In the genomic region with DNA sequence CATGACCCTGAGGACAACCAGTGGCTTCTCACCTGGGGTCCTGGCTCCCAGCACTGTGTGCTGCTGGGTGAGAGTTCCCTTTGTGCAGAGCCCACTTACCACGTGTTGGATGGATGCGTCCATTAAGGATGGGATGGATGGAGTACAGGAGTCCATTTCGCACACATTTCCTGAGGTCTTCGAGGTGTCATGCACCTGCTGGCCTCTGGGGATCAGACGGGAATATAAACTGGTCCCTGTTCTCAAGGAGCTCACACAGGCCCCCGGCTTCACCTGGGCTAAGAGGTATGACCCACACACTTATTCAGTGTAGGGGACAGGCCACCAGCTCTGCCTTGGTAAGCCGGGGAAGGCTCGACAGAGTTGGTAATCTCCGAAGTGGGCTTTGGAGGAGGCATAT, we compare ENCODE assay signal across 15 cellular contexts. TPM values are rescaled to one million over a fixed set of nuclear protein-coding genes. Genes with fewer than 3 reads are reported as not detected.
A peak's percentile ranks its signal among the peaks of the same experiment; 100 is the strongest.
DNase-seq lines count a peak whose midpoint lies in the region; ATAC-seq, FAIRE-seq and TF ChIP-seq lines count a peak whose summit lies in the region.
"Had no signal": no experiment of that assay in that cellular context is flagged by ENCODE, and none has a peak within 500 bp of the region (broad histone marks: within the 10 kb centered on the region; RNA-seq: fewer than 3 reads in every experiment).

No MANE protein-coding gene starts in this region.

- H2AFZ ChIP-seq in HCT116 (ENCODE audit: low read depth, low read length, poor library complexity, severe bottlenecking) (no peak overlapping the region), K562 (ENCODE audit: low read depth, low read length) (no peak overlapping the region)

- in situ Hi-C loops in K562 (cut with MboI) = loop anchor here (25.0 kb wide), 1 partner anchor 1390 kb away; no protein-coding TSS in a partner anchor

- H3K4me2 ChIP-seq in HCT116 (ENCODE audit: low read length) (no peak overlapping the region), K562 (ENCODE audit: insufficient read depth, low read length) (no peak overlapping the region)

- H3K4me1 Mint-ChIP-seq in nephron = peaks cover 44% of the 10 kb centered on the region
- H3K4me1 Mint-ChIP-seq in effector memory CD8-positive, alpha-beta T cell (ENCODE audit: low read depth in 2 of 2) = no peaks in the 10 kb centered on the region

- CTCF ChIA-PET in HCT116 (lab: Charles Lee) = no interaction called here
- CTCF ChIA-PET in K562 (lab: Yijun Ruan, JAX; ENCODE audit: low intra/inter-chr PET ratio) = no interaction called here

- H3K27me3 ChIP-seq in HCT116 (ENCODE audit: insufficient read depth, low read length) (peaks cover 3% of the 10 kb centered on the region; the same call in 1 of the 2 replicates), K562 (ENCODE audit: control insufficient read depth in 2 of 2, insufficient read depth in 2 of 2, low read length in 2 of 2) (peaks cover 25 to 59% of the 10 kb centered on the region in 2 experiments; a peak in 4 of 5 replicates), vagina (no peaks in the 10 kb centered on the region)

- TF ChIP-seq POLR2A in HCT116 (IDR thresholded peaks at IDR 0.05; ENCODE audit: borderline replicate concordance, extremely low read depth, insufficient read depth, insufficient read length) = no peak
- TF ChIP-seq POLR2A in K562 (conservative IDR thresholded peaks at IDR 0.05) = no peak
- TF ChIP-seq POLR2A in vagina (IDR thresholded peaks at IDR 0.05) = no peak

- H3K27ac ChIP-seq in HCT116 (ENCODE audit: low read depth, low read length) (no peak overlapping the region), K562 (ENCODE audit: extremely low read depth, low read depth, low read length) (no peak overlapping the region), vagina (peak overlapping the region; percentile 54)
- H3K27ac ChIP-seq: HL-60 had no signal

- H3K9ac ChIP-seq in HCT116 (ENCODE audit: low read length) = no peak overlapping the region
- H3K9ac ChIP-seq in K562 (ENCODE audit: insufficient read depth in 1 of 2, low read depth in 2 of 2, low read length in 2 of 2) = no peak overlapping the region

- no peak overlapping the region for H3K4me3 Mint-ChIP-seq in nephron
- H3K4me3 Mint-ChIP-seq in effector memory CD8-positive, alpha-beta T cell = no peak overlapping the region
- H3K4me3 Mint-ChIP-seq: CD14-positive monocyte; CD8-positive, alpha-beta T cell had no signal

- no peak for FAIRE-seq in K562 (lab: Jason Lieb, UNC)
- FAIRE-seq: D721Med had no signal

- no peaks in the 10 kb centered on the region for H4K20me1 ChIP-seq in HCT116 (ENCODE audit: insufficient read depth)
- no peaks in the 10 kb centered on the region for H4K20me1 ChIP-seq in K562 (replicated peaks; ENCODE audit: control insufficient read depth, insufficient read depth, low read length)

- ATAC-seq in HCT116 = peak; percentile 55; the same call in 1 of the 2 replicates
- ATAC-seq in K562 = peak; percentile 70
- ATAC-seq in GM19455 (IDR thresholded peaks at IDR 0.05; ENCODE audit: unreplicated experiment) = no peak
- no peak for ATAC-seq in effector memory CD8-positive, alpha-beta T cell (replicated peaks)
- ATAC-seq: CD8-positive, alpha-beta T cell had no signal

- peaks cover 14% of the 10 kb centered on the region for H3K27me3 Mint-ChIP-seq in nephron (ENCODE audit: low read depth)
- H3K27me3 Mint-ChIP-seq in effector memory CD8-positive, alpha-beta T cell = peaks cover 35 to 72% of the 10 kb centered on the region in 2 donors

- POLR2A ChIA-PET in HCT116 (lab: Charles Lee) = no interaction called here
- POLR2A ChIA-PET in K562 (lab: Yijun Ruan, JAX) = interaction anchor here (0.8 kb wide), 1 partner anchor 164 kb away, joined by 4 read pairs; no protein-coding TSS in a partner anchor

- H3K79me2 ChIP-seq in HCT116 (ENCODE audit: insufficient read depth, low read length) = no peaks in the 10 kb centered on the region
- H3K79me2 ChIP-seq in K562 (ENCODE audit: control insufficient read depth, insufficient read depth, low read length) = no peaks in the 10 kb centered on the region

- H3K36me3 ChIP-seq in HCT116 (ENCODE audit: control insufficient read depth in 1 of 2, insufficient read depth in 2 of 2, low read length in 2 of 2) (no peaks in the 10 kb centered on the region), K562 (ENCODE audit: control insufficient read depth, insufficient read depth, low read length) (no peaks in the 10 kb centered on the region), vagina (no peaks in the 10 kb centered on the region)

- H3K4me1 ChIP-seq in HCT116 (ENCODE audit: control insufficient read depth in 1 of 2, insufficient read depth in 2 of 2, low read length in 2 of 2) = no peaks in the 10 kb centered on the region
- H3K4me1 ChIP-seq in K562 (replicated peaks in 1 of 2; ENCODE audit: control insufficient read depth in 2 of 2, insufficient read depth in 2 of 2, low read length in 2 of 2) = no peaks in the 10 kb centered on the region
- no peaks in the 10 kb centered on the region for H3K4me1 ChIP-seq in vagina

- H3K9me3 Mint-ChIP-seq in nephron = no peaks in the 10 kb centered on the region
- H3K9me3 Mint-ChIP-seq in effector memory CD8-positive, alpha-beta T cell = no peaks in the 10 kb centered on the region
- H3K9me3 Mint-ChIP-seq: CD14-positive monocyte; CD8-positive, alpha-beta T cell had no signal

- TF ChIP-seq CTCF in HCT116 (IDR thresholded peaks at IDR 0.05 in 2 of 3, conservative IDR thresholded peaks at IDR 0.05 in 1 of 3; ENCODE audit: borderline replicate concordance in 1 of 3, insufficient read depth in 1 of 3, low read depth in 2 of 3, low read length in 2 of 3) = no peak
- no peak for TF ChIP-seq CTCF in K562 (IDR thresholded peaks at IDR 0.05 in 2 of 3, conservative IDR thresholded peaks at IDR 0.05 in 1 of 3; ENCODE audit: insufficient read depth in 2 of 3, low read depth in 1 of 3, low read length in 3 of 3)
- TF ChIP-seq CTCF in nephron (IDR thresholded peaks at IDR 0.05; ENCODE audit: unreplicated experiment in 3 of 3) = no peak
- TF ChIP-seq CTCF in vagina (IDR thresholded peaks at IDR 0.05) = no peak

- RAD21 ChIA-PET in HCT116 (lab: Charles Lee; ENCODE audit: low non-redundant PET in 1 of 2, low total read pairs in 2 of 2, uncharacterized antibody in 2 of 2, unreplicated experiment in 2 of 2) = no interaction called here

- H3K4me3 ChIP-seq in HCT116 (replicated peaks in 1 of 2; ENCODE audit: low read depth in 1 of 2, low read length in 2 of 2) (no peak overlapping the region), K562 (no peak overlapping the region), vagina (no peak overlapping the region)

- peak overlapping the region; percentile 88 to 98 (median 96) for H3K27ac Mint-ChIP-seq in nephron
- H3K27ac Mint-ChIP-seq in effector memory CD8-positive, alpha-beta T cell = no peak overlapping the region
- H3K27ac Mint-ChIP-seq: CD8-positive, alpha-beta T cell had no signal

- no peaks in the 10 kb centered on the region for H3K36me3 Mint-ChIP-seq in nephron (ENCODE audit: low read depth)
- no peaks in the 10 kb centered on the region for H3K36me3 Mint-ChIP-seq in effector memory CD8-positive, alpha-beta T cell (ENCODE audit: insufficient read depth)
- H3K36me3 Mint-ChIP-seq: CD14-positive monocyte; CD8-positive, alpha-beta T cell had no signal

- no peaks in the 10 kb centered on the region for H3K9me2 ChIP-seq in HCT116 (ENCODE audit: insufficient read depth)

- TF ChIP-seq EP300 in K562 (IDR thresholded peaks at IDR 0.05; ENCODE audit: low read length) = no peak

- H3K9me1 ChIP-seq in K562 (ENCODE audit: control insufficient read depth, insufficient read depth, low read length) = no peaks in the 10 kb centered on the region

- intact Hi-C loops in HCT116 (cut with micrococcal nuclease) (no loop called here), K562 (cut with micrococcal nuclease) (no loop called here), vagina (cut with DNase I) (no loop called here)

- DNase-seq in HCT116 (ENCODE audit: low read depth, low spot score) (no peak), K562 (ENCODE audit: extremely low read depth in 1 of 4, low spot score in 3 of 4) (no peak), vagina (ENCODE audit: extremely low spot score in 2 of 2) (no peak), germinal center (ENCODE audit: low spot score) (no peak)
- DNase-seq in effector memory CD8-positive, alpha-beta T cell = no peak
- DNase-seq: CD8-positive, alpha-beta T cell; COR-L47; DMS153; GF-D8; KBM-7 had no signal

- no peaks in the 10 kb centered on the region for H3K9me3 ChIP-seq in HCT116 (ENCODE audit: control insufficient read depth in 1 of 2, insufficient read depth in 1 of 2, low read depth in 1 of 2, low read length in 2 of 2)
- H3K9me3 ChIP-seq in K562 (replicated peaks; ENCODE audit: control insufficient read depth, insufficient read depth, low read depth, low read length) = no peaks in the 10 kb centered on the region
- H3K9me3 ChIP-seq in vagina = no peaks in the 10 kb centered on the region

- BruUV-seq in HCT116 (replicated peaks; lab: Mats Ljungman, UMichigan) (no TSS peak), K562 (replicated peaks; lab: Mats Ljungman, UMichigan) (no TSS peak)

- WGBS in K562 (ENCODE audit: insufficient coverage, low coverage, missing lambda C conversion rate) = 3% methylated on average over 9 of the region's 9 CpGs

- TF ChIP-seq RAD21 in HCT116 (IDR thresholded peaks at IDR 0.05; ENCODE audit: low read depth) = no peak
- no peak for TF ChIP-seq RAD21 in K562 (CRISPR knock-in tag; conservative IDR thresholded peaks at IDR 0.05 in 1 of 2, IDR thresholded peaks at IDR 0.05 in 1 of 2)

TF ChIP-seq in HCT116, 20 proteins besides CTCF, POLR2A, EP300 and RAD21 (continues in another document):
- no peak for TF ChIP-seq EZH2 (IDR thresholded peaks at IDR 0.05)

TF ChIP-seq in K562, 482 proteins besides CTCF, POLR2A, EP300 and RAD21 (continues in another document):
- no peak for TF ChIP-seq CBFB (CRISPR knock-in tag; IDR thresholded peaks at IDR 0.05)

RNA-seq across cellular contexts. Expression of gene MAGEF1, which starts 39.5 kb away (rescaled TPM):
- 44.1 TPM for total RNA-seq in HCT116 (2021; ENCODE audit: unreplicated experiment)
- polyA plus RNA-seq in HCT116 (2012) = 27.4 and 32.4 TPM in 2 replicates
- 7.7 and 11.5 TPM in 2 replicates for total RNA-seq in K562 (2011; cell fraction: chromatin; rRNA removed; ENCODE audit: low replicate concordance)
- total RNA-seq in K562 (2011; cell fraction: nucleolus; rRNA removed) = 7.8 and 9.0 TPM in 2 replicates
- 10.5 and 11.5 TPM in 2 replicates for total RNA-seq in K562 (2011; cell fraction: nucleoplasm; rRNA removed)
- 31.9 and 36.4 TPM in 2 replicates for total RNA-seq in K562 (2014; rRNA removed)
- 19.8 and 22.1 TPM in 2 replicates for total RNA-seq in K562 (2014; rRNA removed; fragmentation: Illumina TruSeq; extraction: Trizol)
- total RNA-seq in K562 (2015; rRNA removed; fragmentation: Illumina TruSeq; extraction: Trizol) = 20.8 and 21.9 TPM in 2 replicates
- 24.4 and 29.0 TPM in 2 replicates for total RNA-seq in K562 (2021)
- polyA plus RNA-seq in K562 (2011; rRNA removed) = 13.5 and 19.5 TPM in 2 replicates
- 15.3 and 15.8 TPM in 2 replicates for polyA plus RNA-seq in K562 (2011; cell fraction: cytosol; rRNA removed)
- polyA plus RNA-seq in K562 (2011; cell fraction: nucleus; rRNA removed) = 9.4 and 11.3 TPM in 2 replicates
- 24.1 and 29.7 TPM in 2 replicates for polyA plus RNA-seq in K562 (2012)
- polyA plus RNA-seq in K562 (2014; fragmentation: Illumina TruSeq; extraction: Trizol) = 15.8 and 23.4 TPM in 2 replicates
- 1 to 10 TPM; 1.5 to 2.5 TPM for polyA plus RNA-seq in K562 (2014; fragmentation: Nextera tagmentation; extraction: Ambion mirVana)
- 39.1 and 43.4 TPM in 2 replicates for polyA plus RNA-seq in K562 (2014; rRNA removed)
- 8.7 and 10.9 TPM in 2 replicates for polyA minus RNA-seq in K562 (2011; rRNA and poly(A)+ RNA removed)
- 4.7 and 7.5 TPM in 2 replicates for polyA minus RNA-seq in K562 (2011; cell fraction: cytosol; rRNA and poly(A)+ RNA removed)
- 3.4 and 4.9 TPM in 2 replicates for polyA minus RNA-seq in K562 (2011; cell fraction: nucleus; rRNA and poly(A)+ RNA removed)
- total RNA-seq in vagina = 25.5 TPM

Comparison
In these comparisons a context has a peak if more than half of its experiments do, and no peak if none do; other contexts are left out.
1. ATAC-seq: peak in HCT116 (single experiment) and K562 (single experiment); none in GM19455 (single experiment) and effector memory CD8-positive, alpha-beta T cell (single experiment).
2. H3K27ac Mint-ChIP-seq: peak in nephron (3 of 3); none in effector memory CD8-positive, alpha-beta T cell (0 of 2).